In genomic region chr18:45222200-45222599, GRCh38 we compare ENCODE assay signal across 22 cellular contexts.
"Had no signal": no experiment of that assay in that cellular context is flagged by ENCODE, and none has a peak within 500 bp of the region (broad histone marks: within the 10 kb centered on the region; RNA-seq: fewer than 3 reads in every experiment).

No MANE protein-coding gene starts in this region.

- H3K27ac Mint-ChIP-seq: activated CD4-positive, alpha-beta T cell treated with anti-CD3 and anti-CD28 coated beads, Interleukin-2, amount 10 ng/mL, durations not matched to agents 7 days and 5 days; activated naive CD8-positive, alpha-beta T cell; activated T-cell treated with anti-CD3 and anti-CD28 coated beads, Interleukin-2, amount 50 U/mL, for 24 hours; activated T-helper 17 cell treated with anti-CD3 and anti-CD28 coated beads, Interleukin-2, amount 50 U/mL, for 72 hours; dendritic cell treated with granulocyte-macrophage colony-stimulating factor and Interleukin-4, amounts not matched to agents 40 ng/mL and 50 ng/mL, for 4 days; naive B cell; stimulated activated effector memory CD8-positive, alpha-beta T cell treated with anti-CD3 and anti-CD28 coated beads, Interleukin-12 subunit alpha, Interleukin-12 subunit beta, amount 100 ng/mL, for 72 hours; stimulated activated naive CD8-positive, alpha-beta T cell treated with anti-CD3 and anti-CD28 coated beads, Interleukin-15, amount 100 ng/mL, for 72 hours had no signal

- H3K4me3 ChIP-seq: lower lobe of right lung, ovary, prostate gland, right lobe of liver, tibial nerve, uterus had no signal

- H3K4me1 Mint-ChIP-seq: activated CD4-positive, alpha-beta T cell treated with anti-CD3 and anti-CD28 coated beads, Interleukin-2, amount 10 ng/mL, durations not matched to agents 7 days and 5 days; activated T-helper 17 cell treated with anti-CD3 and anti-CD28 coated beads, Interleukin-2, amount 50 U/mL, for 72 hours; naive B cell; stimulated activated effector memory CD8-positive, alpha-beta T cell treated with anti-CD3 and anti-CD28 coated beads, Interleukin-12 subunit alpha, Interleukin-12 subunit beta, amount 100 ng/mL, for 72 hours; stimulated activated naive CD8-positive, alpha-beta T cell treated with anti-CD3 and anti-CD28 coated beads, Interleukin-15, amount 100 ng/mL, for 72 hours had no signal

- H3K4me3 Mint-ChIP-seq: activated CD4-positive, alpha-beta T cell treated with anti-CD3 and anti-CD28 coated beads, Interleukin-2, amount 10 ng/mL, durations not matched to agents 7 days and 5 days; activated naive CD8-positive, alpha-beta T cell; activated T-cell treated with anti-CD3 and anti-CD28 coated beads, Interleukin-2, amount 50 U/mL, for 24 hours; activated T-helper 17 cell treated with anti-CD3 and anti-CD28 coated beads, Interleukin-2, amount 50 U/mL, for 72 hours; dendritic cell treated with granulocyte-macrophage colony-stimulating factor and Interleukin-4, amounts not matched to agents 40 ng/mL and 50 ng/mL, for 4 days; naive B cell; stimulated activated effector memory CD8-positive, alpha-beta T cell treated with anti-CD3 and anti-CD28 coated beads, Interleukin-12 subunit alpha, Interleukin-12 subunit beta, amount 100 ng/mL, for 72 hours; stimulated activated naive CD8-positive, alpha-beta T cell treated with anti-CD3 and anti-CD28 coated beads, Interleukin-15, amount 100 ng/mL, for 72 hours had no signal

- H3K4me1 ChIP-seq: lower lobe of right lung, prostate gland, right lobe of liver, tibial nerve, uterus had no signal

- H3K27me3 Mint-ChIP-seq: activated CD4-positive, alpha-beta T cell treated with anti-CD3 and anti-CD28 coated beads, Interleukin-2, amount 10 ng/mL, durations not matched to agents 7 days and 5 days; dendritic cell treated with granulocyte-macrophage colony-stimulating factor and Interleukin-4, amounts not matched to agents 40 ng/mL and 50 ng/mL, for 4 days; stimulated activated naive CD8-positive, alpha-beta T cell treated with anti-CD3 and anti-CD28 coated beads, Interleukin-15, amount 100 ng/mL, for 72 hours had no signal

- H3K9me3 Mint-ChIP-seq: activated CD4-positive, alpha-beta T cell treated with anti-CD3 and anti-CD28 coated beads, Interleukin-2, amount 10 ng/mL, durations not matched to agents 7 days and 5 days; activated T-cell treated with anti-CD3 and anti-CD28 coated beads, Interleukin-2, amount 50 U/mL, for 24 hours; dendritic cell treated with granulocyte-macrophage colony-stimulating factor and Interleukin-4, amounts not matched to agents 40 ng/mL and 50 ng/mL, for 4 days; stimulated activated effector memory CD8-positive, alpha-beta T cell treated with anti-CD3 and anti-CD28 coated beads, Interleukin-12 subunit alpha, Interleukin-12 subunit beta, amount 100 ng/mL, for 72 hours; stimulated activated naive CD8-positive, alpha-beta T cell treated with anti-CD3 and anti-CD28 coated beads, Interleukin-15, amount 100 ng/mL, for 72 hours had no signal

- H3K9me3 ChIP-seq: lower lobe of right lung, ovary, prostate gland, right lobe of liver, uterus had no signal

- H3K36me3 ChIP-seq: lower lobe of right lung, ovary, prostate gland, right lobe of liver, tibial nerve, uterus had no signal

- H3K27me3 ChIP-seq: ovary, right lobe of liver, tibial nerve, uterus had no signal

- H3K36me3 Mint-ChIP-seq: activated naive CD8-positive, alpha-beta T cell; naive B cell; stimulated activated effector memory CD8-positive, alpha-beta T cell treated with anti-CD3 and anti-CD28 coated beads, Interleukin-12 subunit alpha, Interleukin-12 subunit beta, amount 100 ng/mL, for 72 hours had no signal

- H3K27ac ChIP-seq: lower lobe of right lung, ovary, prostate gland, right lobe of liver, tibial nerve, uterus, VCaP had no signal

- DNase-seq: activated CD4-positive, alpha-beta T cell treated with anti-CD3 and anti-CD28 coated beads, Interleukin-2, amount 10 ng/mL, durations not matched to agents 7 days and 5 days; activated naive CD4-positive, alpha-beta T cell; activated T-cell treated with anti-CD3 and anti-CD28 coated beads, Interleukin-2, amount 50 U/mL, for 24 hours; amniotic stem cell; effector CD4-positive, alpha-beta T cell; erythroblast; left colon; lower lobe of right lung; naive B cell; ovary; right lobe of liver; small intestine; stimulated activated CD4-positive, alpha-beta T cell treated with anti-CD3 and anti-CD28 coated beads, Interleukin-2, amount 100 ng/mL, for 24 hours; stimulated activated naive CD8-positive, alpha-beta T cell treated with anti-CD3 and anti-CD28 coated beads, Interleukin-15, amount 100 ng/mL, for 72 hours; uterus had no signal
